Comparison of ENCODE assay signal across 23 cellular contexts in genomic region chr2:159043710-159044109, GRCh38.
"Had no signal": no experiment of that assay in that cellular context is flagged by ENCODE, and none has a peak within 500 bp of the region (broad histone marks: within the 10 kb centered on the region; RNA-seq: fewer than 3 reads in every experiment).

No MANE protein-coding gene starts in this region.

- H3K4me3 ChIP-seq: K562, SK-N-MC had no signal

- H3K36me3 ChIP-seq: brain microvascular endothelial cell had no signal

- H3K27me3 ChIP-seq: brain microvascular endothelial cell had no signal

- ATAC-seq: activated CD4-positive, alpha-beta T cell treated with anti-CD3 and anti-CD28 coated beads for 36 hours; activated T-cell treated with anti-CD3 and anti-CD28 coated beads, Interleukin-2, amount 50 U/mL, for 72 hours; K562; Right ventricle myocardium inferior; T-cell had no signal

- DNase-seq: activated CD4-positive, alpha-beta memory T cell treated with anti-CD3 and anti-CD28 coated beads, Interleukin-2, amount 10 ng/mL, durations not matched to agents 7 days and 5 days; activated CD4-positive, alpha-beta T cell treated with anti-CD3 and anti-CD28 coated beads for 36 hours; activated CD4-positive, alpha-beta T cell treated with anti-CD3 and anti-CD28 coated beads, Interleukin-2, amount 50 U/mL, for 1 hour; activated gamma-delta T cell treated with Interleukin-2 at 50 U/mL for 16 hours; activated naive CD4-positive, alpha-beta T cell treated with anti-CD3 and anti-CD28 coated beads, Interleukin-2, amount 10 ng/mL, durations not matched to agents 7 days and 5 days; activated naive CD8-positive, alpha-beta T cell treated with anti-CD3 and anti-CD28 coated beads for 36 hours; activated T-cell treated with anti-CD3 and anti-CD28 coated beads for 4 hours; activated T-cell treated with anti-CD3 and anti-CD28 coated beads, Interleukin-2, amount 50 U/mL, for 72 hours; brain microvascular endothelial cell; Kasumi-1; NCI-H1048; NCI-H146; NCI-H187 treated with DMSO at 0.1 percent for 48 hours; NCI-H2081 treated with DMSO at 0.1 percent for 48 hours; NCI-H446; NCI-H524; T-cell; T-helper 2 cell; T1000; WERI-Rb-1 had no signal

- FAIRE-seq: K562 had no signal

- H3K27ac ChIP-seq: brain microvascular endothelial cell, SK-N-MC, WERI-Rb-1 had no signal
